ENCODE assay signal across 20 cellular contexts in genomic region chr3:8464668-8465067, GRCh38. TPM values are rescaled to one million over a fixed set of nuclear protein-coding genes. Genes with fewer than 3 reads are reported as not detected.
DNase-seq lines count a peak whose midpoint lies in the region; ATAC-seq, FAIRE-seq and TF ChIP-seq lines count a peak whose summit lies in the region.
"Had no signal": no experiment of that assay in that cellular context is flagged by ENCODE, and none has a peak within 500 bp of the region (broad histone marks: within the 10 kb centered on the region; RNA-seq: fewer than 3 reads in every experiment).

No MANE protein-coding gene starts in this region.

- intact Hi-C loops in HepG2 (cut with micrococcal nuclease; ENCODE audit: unreplicated experiment): no loop called here
- intact Hi-C loops in right lobe of liver (cut with DNase I): no loop called here
- intact Hi-C loops in tibial artery (cut with DNase I; ENCODE audit: low total_unique reads): no loop called here
- intact Hi-C loops in left colon (cut with DNase I, micrococcal nuclease): no loop called here

- POLR2A ChIA-PET in HepG2 (lab: Yijun Ruan, JAX): no interaction called here

- WGBS in HepG2 (ENCODE audit: low lambda C conversion rate): 100% methylated on average over 1 of the region's 1 CpG
- 100% methylated on average over 1 of the region's 1 CpG for WGBS in right lobe of liver (ENCODE audit: insufficient coverage, low coverage, low lambda C conversion rate, missing lambda C conversion rate)

- FAIRE-seq in HepG2 (lab: Jason Lieb, UNC): no peak

- H3K9ac ChIP-seq in HepG2 (ENCODE audit: insufficient read depth, low read depth, low read length): no peak overlapping the region

- no peaks in the 10 kb centered on the region for H3K9me3 ChIP-seq in HepG2 (ENCODE audit: low read length)
- H3K9me3 ChIP-seq in right lobe of liver: no peaks in the 10 kb centered on the region
- H3K9me3 ChIP-seq in tibial artery: no peaks in the 10 kb centered on the region
- H3K9me3 ChIP-seq: testis had no signal

- no peak for TF ChIP-seq RAD21 in HepG2 (CRISPR knock-in tag; IDR thresholded peaks at IDR 0.05)

- H4K20me1 ChIP-seq in HepG2 (ENCODE audit: insufficient read depth, low read length): no peaks in the 10 kb centered on the region

- H3K4me3 ChIP-seq in HepG2 (replicated peaks in 1 of 3; ENCODE audit: insufficient read depth in 1 of 3, low read depth in 2 of 3, low read length in 3 of 3) (no peak overlapping the region), right lobe of liver (no peak overlapping the region), tibial artery (no peak overlapping the region)
- H3K4me3 ChIP-seq: smooth muscle cell, testis had no signal

- CTCF ChIA-PET in HepG2 (lab: Yijun Ruan, JAX; ENCODE audit: low intra/inter-chr PET ratio, low total read pairs): no interaction called here

- H3K27me3 ChIP-seq in HepG2 (ENCODE audit: control insufficient read depth in 1 of 2, insufficient read depth in 2 of 2, low read length in 2 of 2): no peaks in the 10 kb centered on the region
- no peaks in the 10 kb centered on the region for H3K27me3 ChIP-seq in right lobe of liver
- H3K27me3 ChIP-seq in tibial artery: no peaks in the 10 kb centered on the region
- H3K27me3 ChIP-seq: testis had no signal

- no peak overlapping the region for H3K27ac ChIP-seq in HepG2 (ENCODE audit: extremely low read length, insufficient read depth, low read length)
- no peak overlapping the region for H3K27ac ChIP-seq in right lobe of liver
- H3K27ac ChIP-seq in tibial artery: peak overlapping the region; percentile 84 to 91
- H3K27ac ChIP-seq: epithelial cell of prostate, testis had no signal

- ATAC-seq in HepG2 (no peak), right lobe of liver (no peak), left colon (no peak), HG02852 (IDR thresholded peaks at IDR 0.05; ENCODE audit: unreplicated experiment) (no peak)
- ATAC-seq: activated T-cell treated with anti-CD3 and anti-CD28 coated beads, Interleukin-2, amount 50 U/mL, for 72 hours; stimulated activated memory B cell treated with anti-CD40 and anti-IgM and Interleukin-4, amounts not matched to agents 10 μg/mL and 1 μg/mL and 100 μg/mL, for 72 hours had no signal

- H2AFZ ChIP-seq in HepG2 (ENCODE audit: low read length): no peak overlapping the region

- no peak overlapping the region for H3K4me2 ChIP-seq in HepG2 (ENCODE audit: low read depth, low read length)
- H3K4me2 ChIP-seq: smooth muscle cell had no signal

- in situ Hi-C loops in HepG2 (cut with HindIII; ENCODE audit: extremely low pct_ligation_motif_present, low pct_unique_long_range_greater_than_20kb) (no loop called here), SK-MEL-5 (cut with HindIII; ENCODE audit: low pct_unique_long_range_greater_than_20kb, low sequenced_read_pairs) (no loop called here)

- no TSS peak for BruUV-seq in HepG2 (replicated peaks; lab: Mats Ljungman, UMichigan)

- H3K4me1 ChIP-seq in HepG2 (ENCODE audit: insufficient read depth, low read length): peaks cover 36% of the 10 kb centered on the region
- peaks cover 0 to 13% (median 4%) of the 10 kb centered on the region in 4 donors for H3K4me1 ChIP-seq in right lobe of liver
- H3K4me1 ChIP-seq in tibial artery: peaks cover 0 to 46% (median 24%) of the 10 kb centered on the region in 4 donors
- H3K4me1 ChIP-seq: testis had no signal

- DNase-seq in HepG2 (ENCODE audit: low spot score) (no peak), right lobe of liver (no peak), SK-MEL-5 (ENCODE audit: low read depth, low spot score) (peak; percentile 36), hypothalamus (lab: John Stamatoyannopoulos, UW) (peak in 31 of 51 donors; percentile 1 to 68 (median 37)), tibial artery (peak; percentile 54 to 76), epidermal melanocyte (ENCODE audit: insufficient read length, low spot score) (no peak), left colon (no peak)
- DNase-seq: activated naive CD4-positive, alpha-beta T cell treated with anti-CD3 and anti-CD28 coated beads, Interleukin-2, amount 10 ng/mL, durations not matched to agents 7 days and 5 days; activated T-cell treated with anti-CD3 and anti-CD28 coated beads, Interleukin-2, amount 50 U/mL, for 72 hours; DMS153; HFFc6; KBM-7; MM.1S; NCI-H1930; NCI-H510A treated with DMSO at 0.1 percent for 48 hours; testis had no signal

- no peaks in the 10 kb centered on the region for H3K36me3 ChIP-seq in HepG2 (replicated peaks in 1 of 2; ENCODE audit: control insufficient read depth in 1 of 2, insufficient read depth in 2 of 2, low read length in 2 of 2)
- H3K36me3 ChIP-seq in right lobe of liver: no peaks in the 10 kb centered on the region
- no peaks in the 10 kb centered on the region for H3K36me3 ChIP-seq in tibial artery

- TF ChIP-seq EP300 in HepG2 (IDR thresholded peaks at IDR 0.05; ENCODE audit: low read depth in 2 of 2, low read length in 2 of 2) (no peak), HepG2 (CRISPR knock-in tag; IDR thresholded peaks at IDR 0.05; ENCODE audit: borderline replicate concordance) (no peak)

- TF ChIP-seq POLR2A in HepG2 (IDR thresholded peaks at IDR 0.05; ENCODE audit: insufficient read depth in 1 of 2, low read depth in 2 of 2, low read length in 2 of 2) (no peak), right lobe of liver (IDR thresholded peaks at IDR 0.05) (no peak)

- H3K79me2 ChIP-seq in HepG2 (ENCODE audit: insufficient read depth, low read length): no peaks in the 10 kb centered on the region

- TF ChIP-seq CTCF in HepG2 (CRISPR knock-in tag; IDR thresholded peaks at IDR 0.05): no peak
- no peak for TF ChIP-seq CTCF in right lobe of liver (IDR thresholded peaks at IDR 0.05)
- TF ChIP-seq CTCF in tibial artery (IDR thresholded peaks at IDR 0.05): no peak

TF ChIP-seq in HepG2, 621 proteins besides CTCF, POLR2A, EP300 and RAD21:
- TF ChIP-seq BCL6 (CRISPR knock-in tag; IDR thresholded peaks at IDR 0.05) (0 out of 2 replicates have a peak, but pooled peaks have one; percentile 8), ZNF3 (CRISPR knock-in tag; IDR thresholded peaks at IDR 0.05) (no peak)

RNA-seq across cellular contexts. Expression of gene LMCD1, which starts 37.0 kb away (rescaled TPM):
- total RNA-seq in HepG2 (2016; rRNA removed; fragmentation: Illumina TruSeq; extraction: Trizol): 6.1 and 6.2 TPM in 2 replicates
- 1.7 and 2.4 TPM in 2 replicates for total RNA-seq in HepG2 (2016; cell fraction: cytosol; rRNA removed; fragmentation: Illumina TruSeq; extraction: Trizol; ENCODE audit: low read depth)
- total RNA-seq in HepG2 (2016; cell fraction: insoluble cytoplasmic fraction; rRNA removed; fragmentation: Illumina TruSeq; extraction: Trizol): 5.4 and 5.9 TPM in 2 replicates
- 4.3 and 4.7 TPM in 2 replicates for total RNA-seq in HepG2 (2016; cell fraction: membrane; rRNA removed; fragmentation: Illumina TruSeq; extraction: Trizol)
- total RNA-seq in HepG2 (2016; cell fraction: nucleus; rRNA removed; fragmentation: Illumina TruSeq; extraction: Trizol): 3.8 and 6.4 TPM in 2 replicates
- 6.1 and 7.1 TPM in 2 replicates for polyA plus RNA-seq in HepG2 (2011; rRNA removed)
- polyA plus RNA-seq in HepG2 (2011; cell fraction: cytosol; rRNA removed): 5.3 and 8.6 TPM in 2 replicates
- polyA plus RNA-seq in HepG2 (2011; cell fraction: nucleus; rRNA removed): 4.5 and 4.6 TPM in 2 replicates
- 8.2 and 10.5 TPM in 2 replicates for polyA plus RNA-seq in HepG2 (2012)
- 1.5 and 2.2 TPM in 2 replicates for polyA plus RNA-seq in HepG2 (2016; cell fraction: cytosol; fragmentation: Illumina TruSeq; extraction: Trizol; ENCODE audit: low read depth)
- 6.6 and 6.8 TPM in 2 replicates for polyA plus RNA-seq in HepG2 (2016; cell fraction: insoluble cytoplasmic fraction; fragmentation: Illumina TruSeq; extraction: Trizol; ENCODE audit: low read depth)
- 3.0 and 3.5 TPM in 2 replicates for polyA plus RNA-seq in HepG2 (2016; cell fraction: membrane; fragmentation: Illumina TruSeq; extraction: Trizol; ENCODE audit: low read depth)
- polyA plus RNA-seq in HepG2 (2016; cell fraction: nucleus; fragmentation: Illumina TruSeq; extraction: Trizol; ENCODE audit: insufficient read depth, low read depth): 3.4 and 4.0 TPM in 2 replicates
- polyA minus RNA-seq in HepG2 (2011; rRNA and poly(A)+ RNA removed; ENCODE audit: low replicate concordance): 0.09 and 5.2 TPM in 2 replicates
- 3.3 and 4.0 TPM in 2 replicates for polyA minus RNA-seq in HepG2 (2011; cell fraction: cytosol; rRNA and poly(A)+ RNA removed)
- 4.4 and 9.5 TPM in 2 replicates for polyA minus RNA-seq in HepG2 (2011; cell fraction: nucleus; rRNA and poly(A)+ RNA removed)
- total RNA-seq in right lobe of liver: 10 to 100 TPM in 3 of 6 experiments, 1 to 10 TPM in 3; 3.0 to 24.0 (median 8.4) TPM
- 24.3 and 28.0 TPM in 2 replicates for total RNA-seq in SK-MEL-5 (2014; rRNA removed; shearing (Covaris generic))
- polyA plus RNA-seq in SK-MEL-5 (2015; cell fraction: cytosol; rRNA removed): 56.3 and 62.1 TPM in 2 replicates
- 9.1 and 17.4 TPM in 2 replicates for polyA plus RNA-seq in SK-MEL-5 (2015; cell fraction: nucleus; rRNA removed)
- 1 to 10 TPM; 5.8 to 7.1 TPM for total RNA-seq in left colon

Comparison
In these comparisons a context has a peak if more than half of its experiments do, and no peak if none do; other contexts are left out.
1. DNase-seq: peak in SK-MEL-5 (single experiment), hypothalamus (31 of 51) and tibial artery (2 of 2); none in HepG2 (single experiment), right lobe of liver (0 of 3), epidermal melanocyte (single experiment) and left colon (0 of 2).
2. H3K27ac ChIP-seq: peak in tibial artery (2 of 2); none in HepG2 (single experiment) and right lobe of liver (0 of 3).